ENCODE assay signal across 8 cellular contexts in the genomic region with DNA sequence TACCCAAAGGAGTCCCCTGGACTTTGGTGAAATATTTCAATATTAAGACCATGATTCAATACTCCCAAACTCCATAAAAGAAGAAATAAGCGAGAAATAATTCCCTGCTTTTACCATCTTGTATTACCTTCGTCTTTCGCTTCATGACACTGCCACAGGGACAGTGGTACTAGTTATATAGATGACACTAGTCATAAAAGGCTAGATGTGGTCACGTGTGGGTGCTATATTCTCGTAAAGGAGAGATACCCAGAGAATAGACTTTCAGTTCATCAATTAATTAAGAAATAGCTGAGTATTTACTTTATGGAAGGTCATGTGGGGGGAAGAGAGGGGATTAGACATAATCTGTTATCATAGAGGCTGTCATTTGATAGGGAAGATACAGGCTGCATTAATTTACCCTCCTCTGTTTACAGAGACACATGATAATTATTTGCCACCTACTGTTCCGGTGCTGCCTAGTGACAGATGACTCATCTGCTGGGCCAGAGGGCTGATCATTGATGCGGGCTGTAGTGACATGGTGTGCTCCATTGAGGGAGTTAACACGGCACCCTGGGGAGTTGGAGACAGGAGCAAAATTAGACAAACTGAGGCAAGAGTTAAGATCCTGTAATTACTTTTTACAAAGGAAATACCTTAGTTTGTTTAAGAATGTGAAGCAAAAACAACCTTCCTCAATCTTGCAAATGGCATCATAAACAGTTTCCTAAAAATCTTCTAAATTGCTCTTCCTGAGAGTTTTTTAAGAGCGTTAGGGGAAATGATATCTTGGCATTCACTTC.
A peak's percentile ranks its signal among the peaks of the same experiment; 100 is the strongest.
DNase-seq lines count a peak whose midpoint lies in the region; ATAC-seq and TF ChIP-seq lines count a peak whose summit lies in the region.

No MANE protein-coding gene starts in this region.

- peak overlapping the region; percentile 76 for H3K27ac Mint-ChIP-seq in activated T-cell treated with anti-CD3 and anti-CD28 coated beads, Interleukin-2, amount 50 U/mL, for 24 hours
- peak overlapping the region; percentile 69 for H3K27ac Mint-ChIP-seq in stimulated activated effector memory CD8-positive, alpha-beta T cell treated with anti-CD3 and anti-CD28 coated beads, Interleukin-12 subunit alpha, Interleukin-12 subunit beta, amount 100 ng/mL, for 72 hours

- no peaks in the 10 kb centered on the region for H3K27me3 Mint-ChIP-seq in activated T-cell treated with anti-CD3 and anti-CD28 coated beads, Interleukin-2, amount 50 U/mL, for 24 hours

- TF ChIP-seq POLR2A in erythroblast (IDR thresholded peaks at IDR 0.05; ENCODE audit: low read length) = no peak

- H3K9me3 Mint-ChIP-seq in activated T-cell treated with anti-CD3 and anti-CD28 coated beads, Interleukin-2, amount 50 U/mL, for 24 hours = no peaks in the 10 kb centered on the region
- H3K9me3 Mint-ChIP-seq in stimulated activated effector memory CD8-positive, alpha-beta T cell treated with anti-CD3 and anti-CD28 coated beads, Interleukin-12 subunit alpha, Interleukin-12 subunit beta, amount 100 ng/mL, for 72 hours = no peaks in the 10 kb centered on the region

- intact Hi-C loops in ascending aorta (cut with DNase I) = loop anchor here (10.0 kb wide), 1 partner anchor 217 kb away; a partner anchor contains a TSS

- peaks cover 0 to 6% of the 10 kb centered on the region in 2 donors for H3K4me1 ChIP-seq in ascending aorta

- peaks cover 36% of the 10 kb centered on the region for H3K4me1 Mint-ChIP-seq in activated T-cell treated with anti-CD3 and anti-CD28 coated beads, Interleukin-2, amount 50 U/mL, for 24 hours (ENCODE audit: low read depth)
- H3K4me1 Mint-ChIP-seq in stimulated activated effector memory CD8-positive, alpha-beta T cell treated with anti-CD3 and anti-CD28 coated beads, Interleukin-12 subunit alpha, Interleukin-12 subunit beta, amount 100 ng/mL, for 72 hours = peaks cover 18% of the 10 kb centered on the region

- H3K27ac ChIP-seq in ascending aorta = peak overlapping the region; percentile 56 to 57

- H3K36me3 Mint-ChIP-seq in activated T-cell treated with anti-CD3 and anti-CD28 coated beads, Interleukin-2, amount 50 U/mL, for 24 hours (ENCODE audit: low read depth) = peaks cover 89% of the 10 kb centered on the region
- H3K36me3 Mint-ChIP-seq in stimulated activated effector memory CD8-positive, alpha-beta T cell treated with anti-CD3 and anti-CD28 coated beads, Interleukin-12 subunit alpha, Interleukin-12 subunit beta, amount 100 ng/mL, for 72 hours = peaks cover 87% of the 10 kb centered on the region

- H3K36me3 ChIP-seq in ascending aorta = peaks cover 55 to 67% of the 10 kb centered on the region in 2 donors

- ATAC-seq in HG02852 (IDR thresholded peaks at IDR 0.05; ENCODE audit: unreplicated experiment) = peak; percentile 86
- peak; percentile 79 for ATAC-seq in stimulated activated effector memory CD8-positive, alpha-beta T cell treated with anti-CD3 and anti-CD28 coated beads, Interleukin-12 subunit alpha, Interleukin-12 subunit beta, amount 100 ng/mL, for 72 hours
- ATAC-seq in GM19452 (IDR thresholded peaks at IDR 0.05; ENCODE audit: unreplicated experiment) = no peak

- no peak for TF ChIP-seq CTCF in ascending aorta (IDR thresholded peaks at IDR 0.05)

- no peak for DNase-seq in activated T-cell treated with anti-CD3 and anti-CD28 coated beads, Interleukin-2, amount 50 U/mL, for 24 hours
- DNase-seq in activated T-cell treated with anti-CD3 and anti-CD28 coated beads for 4 hours = no peak
- DNase-seq in ascending aorta (ENCODE audit: low spot score in 2 of 2) = no peak
- no peak for DNase-seq in stimulated activated effector memory CD8-positive, alpha-beta T cell treated with anti-CD3 and anti-CD28 coated beads, Interleukin-12 subunit alpha, Interleukin-12 subunit beta, amount 100 ng/mL, for 72 hours (ENCODE audit: low spot score in 2 of 2)
- DNase-seq in Kasumi-1 (lab: John Stamatoyannopoulos, UW) = no peak
- no peak for DNase-seq in erythroblast (lab: John Stamatoyannopoulos, UW)

- no peak overlapping the region for H3K4me3 ChIP-seq in ascending aorta

- H3K4me3 Mint-ChIP-seq in activated T-cell treated with anti-CD3 and anti-CD28 coated beads, Interleukin-2, amount 50 U/mL, for 24 hours = no peak overlapping the region
- H3K4me3 Mint-ChIP-seq in stimulated activated effector memory CD8-positive, alpha-beta T cell treated with anti-CD3 and anti-CD28 coated beads, Interleukin-12 subunit alpha, Interleukin-12 subunit beta, amount 100 ng/mL, for 72 hours = no peak overlapping the region

- no peaks in the 10 kb centered on the region for H3K9me3 ChIP-seq in ascending aorta

- H3K27me3 ChIP-seq in ascending aorta = no peaks in the 10 kb centered on the region
